ENCODE assay signal across 12 cellular contexts in genomic region chr2:96887419-96888081, GRCh38. TPM values are rescaled to one million over a fixed set of nuclear protein-coding genes. Genes with fewer than 3 reads are reported as not detected.
DNase-seq lines count a peak whose midpoint lies in the region; ATAC-seq and TF ChIP-seq lines count a peak whose summit lies in the region.
"Had no signal": no experiment of that assay in that cellular context is flagged by ENCODE, and none has a peak within 500 bp of the region (broad histone marks: within the 10 kb centered on the region; RNA-seq: fewer than 3 reads in every experiment).

No MANE protein-coding gene starts in this region.

- CTCF ChIA-PET in IMR-90 (lab: Yijun Ruan, JAX): interaction anchor here (0.6 to 1.5 kb wide), 2 partner anchors 30 to 1485 kb away, joined by 3 to 4 read pairs; partner anchors contain the start of gene ANKRD39

- dilution Hi-C loops in IMR-90 (cut with HindIII; ENCODE audit: low sequenced_read_pairs, unreplicated experiment): no loop called here

- peaks cover 3% of the 10 kb centered on the region; the same call in 1 of the 2 replicates for H3K27me3 ChIP-seq in IMR-90 (ENCODE audit: control insufficient read depth, insufficient read depth, low read length)
- peaks cover 13 to 14% of the 10 kb centered on the region in 2 experiments for H3K27me3 ChIP-seq in mesenchymal stem cell (ENCODE audit: control insufficient read depth in 1 of 2, insufficient read depth in 1 of 2, low read length in 2 of 2)
- no peaks in the 10 kb centered on the region for H3K27me3 ChIP-seq in stomach
- H3K27me3 ChIP-seq: right lobe of liver had no signal

- no peaks in the 10 kb centered on the region for H4K20me1 ChIP-seq in IMR-90 (ENCODE audit: insufficient read depth, low read length)

- H4K91ac ChIP-seq in IMR-90 (ENCODE audit: insufficient read depth, low read depth, low read length): no peak overlapping the region
- peak overlapping the region; percentile 57 for H4K91ac ChIP-seq in mesenchymal stem cell (ENCODE audit: low read length)

- DNase-seq in IMR-90 (no peak), mesenchymal stem cell (no peak), stomach (no peak), NCI-H524 treated with DMSO at 0.1 percent for 48 hours (lab: John Stamatoyannopoulos, UW) (no peak), NCI-H2196 (lab: John Stamatoyannopoulos, UW; ENCODE audit: unreplicated experiment) (no peak)
- DNase-seq in stimulated activated naive CD8-positive, alpha-beta T cell treated with anti-CD3 and anti-CD28 coated beads, Interleukin-15, Interleukin-2, amounts not matched to agents 100 U/mL and 50 U/mL, for 24 hours: no peak
- DNase-seq: activated T-cell treated with anti-CD3 and anti-CD28 coated beads, Interleukin-2, amount 50 U/mL, for 4 hours; HCEC 1CT; NCI-H1048; right lobe of liver had no signal

- H3K23ac ChIP-seq in IMR-90 (ENCODE audit: low read depth, low read length) (no peak overlapping the region), mesenchymal stem cell (ENCODE audit: low read length in 2 of 2) (no peak overlapping the region)

- H3K4ac ChIP-seq in IMR-90 (ENCODE audit: low read depth, low read length): no peak overlapping the region
- H3K4ac ChIP-seq in mesenchymal stem cell (ENCODE audit: low read depth in 1 of 2, low read length in 2 of 2): no peak overlapping the region

- no TSS peak for BruUV-seq in IMR-90 (replicated peaks; lab: Mats Ljungman, UMichigan)

- H3K4me2 ChIP-seq in IMR-90 (ENCODE audit: low read depth, low read length) (no peak overlapping the region), mesenchymal stem cell (ENCODE audit: low read length, poor library complexity, severe bottlenecking) (no peak overlapping the region)

- H2AK5ac ChIP-seq in IMR-90 (ENCODE audit: low read depth, low read length) (no peak overlapping the region), mesenchymal stem cell (ENCODE audit: low read length, severe bottlenecking) (no peak overlapping the region)

- no peaks in the 10 kb centered on the region for H3K79me1 ChIP-seq in IMR-90 (ENCODE audit: low read depth in 1 of 2, low read length in 2 of 2)
- H3K79me1 ChIP-seq in mesenchymal stem cell (replicated peaks; ENCODE audit: low read length, poor library complexity, severe bottlenecking): no peaks in the 10 kb centered on the region

- H3K9me1 ChIP-seq in IMR-90 (ENCODE audit: insufficient read depth, low read length): peaks cover 13% of the 10 kb centered on the region

- TF ChIP-seq POLR2A in IMR-90 (IDR thresholded peaks at IDR 0.05; ENCODE audit: low read depth, low read length): no peak
- no peak for TF ChIP-seq POLR2A in stomach (IDR thresholded peaks at IDR 0.05)

- in situ Hi-C loops in IMR-90 (cut with MboI; ENCODE audit: low sequenced_read_pairs): no loop called here

- H4K5ac ChIP-seq in IMR-90 (ENCODE audit: low read depth, low read length): no peak overlapping the region; the same call in 1 of the 2 replicates

- no peak for TF ChIP-seq CTCF in IMR-90 (conservative IDR thresholded peaks at IDR 0.05; ENCODE audit: low read depth, low read length)
- TF ChIP-seq CTCF in stomach (IDR thresholded peaks at IDR 0.05): no peak

- TF ChIP-seq EP300 in stomach (IDR thresholded peaks at IDR 0.05): no peak

- H3K9me3 ChIP-seq in IMR-90 (ENCODE audit: control insufficient read depth, insufficient read depth, low read length): no peaks in the 10 kb centered on the region
- no peaks in the 10 kb centered on the region for H3K9me3 ChIP-seq in mesenchymal stem cell (ENCODE audit: control insufficient read depth, low read length)
- no peaks in the 10 kb centered on the region for H3K9me3 ChIP-seq in stomach
- H3K9me3 ChIP-seq: right lobe of liver had no signal

- H3K4me3 ChIP-seq in IMR-90 (ENCODE audit: insufficient read depth, low read depth, low read length): no peak overlapping the region
- H3K4me3 ChIP-seq in mesenchymal stem cell (ENCODE audit: insufficient read depth in 1 of 2, low read depth in 1 of 2, low read length in 2 of 2): no peak overlapping the region
- H3K4me3 ChIP-seq in stomach: no peak overlapping the region
- H3K4me3 ChIP-seq: right lobe of liver had no signal

- H2AK9ac ChIP-seq in IMR-90 (replicated peaks; ENCODE audit: low read depth, low read length, poor library complexity): no peak overlapping the region

- H4K8ac ChIP-seq in IMR-90 (ENCODE audit: low read depth in 2 of 2, low read length in 2 of 2) (peak overlapping the region in 1 of 2 experiments; percentile 25; a peak in 2 of 4 replicates), mesenchymal stem cell (ENCODE audit: low read length) (peak overlapping the region; percentile 64)

- 51% methylated on average over 10 of the region's 19 CpGs; no CpG with 5 or more reads in 1 of the 2 experiments for WGBS in IMR-90 (ENCODE audit: extremely low coverage in 2 of 2, insufficient read length in 1 of 2), 2 experiments
- 68% methylated on average over 18 of the region's 19 CpGs for WGBS in mesenchymal stem cell
- WGBS in stomach, 5 donors: 43 to 65% (median 56%) methylated on average over 19 of the region's 19 CpGs

- peak overlapping the region; percentile 64 for H2AFZ ChIP-seq in IMR-90 (replicated peaks; ENCODE audit: low read length, poor library complexity)
- H2AFZ ChIP-seq in mesenchymal stem cell (ENCODE audit: low read depth, low read length): no peak overlapping the region

- H2BK120ac ChIP-seq in IMR-90 (ENCODE audit: low read depth, low read length) (no peak overlapping the region), mesenchymal stem cell (ENCODE audit: low read depth, low read length) (no peak overlapping the region)

- no peak for TF ChIP-seq RAD21 in IMR-90 (IDR thresholded peaks at IDR 0.05; ENCODE audit: low read length)

- H3K9ac ChIP-seq in IMR-90 (ENCODE audit: low read depth, low read length): no peak overlapping the region
- peak overlapping the region; percentile 46 for H3K9ac ChIP-seq in mesenchymal stem cell (ENCODE audit: low read length)

- ATAC-seq in IMR-90 (ENCODE audit: low read depth) (no peak), HG03097 (IDR thresholded peaks at IDR 0.05; ENCODE audit: low FRiP score, unreplicated experiment) (no peak)
- ATAC-seq in stimulated activated naive CD8-positive, alpha-beta T cell treated with anti-CD3 and anti-CD28 coated beads, Interleukin-15, Interleukin-2, amounts not matched to agents 100 U/mL and 50 U/mL, for 24 hours: no peak
- ATAC-seq: activated T-cell treated with anti-CD3 and anti-CD28 coated beads, Interleukin-2, amount 50 U/mL, for 4 hours had no signal

- no peak overlapping the region; the same call in 1 of the 2 replicates for H3K14ac ChIP-seq in IMR-90 (replicated peaks; ENCODE audit: low read depth, low read length)
- H3K14ac ChIP-seq in mesenchymal stem cell (ENCODE audit: low read length in 2 of 2): no peak overlapping the region

- intact Hi-C loops in IMR-90 (cut with micrococcal nuclease) (no loop called here), stomach (cut with DNase I; ENCODE audit: low total_unique reads) (no loop called here)

- H3K56ac ChIP-seq in IMR-90 (ENCODE audit: extremely low read depth, insufficient read depth, low read length): no peak overlapping the region

- H3K27ac ChIP-seq in IMR-90 (ENCODE audit: insufficient read depth, low read length) (no peak overlapping the region), cingulate gyrus (ENCODE audit: low read depth, low read length) (peak overlapping the region; percentile 92), mesenchymal stem cell (ENCODE audit: low read length, poor library complexity, severe bottlenecking) (no peak overlapping the region), stomach (peak overlapping the region in 4 of 5 donors; percentile 56 to 79 (median 62))
- H3K27ac ChIP-seq: right lobe of liver had no signal

- H3K4me1 ChIP-seq in IMR-90 (ENCODE audit: control insufficient read depth, insufficient read depth, low read length): peaks cover 14% of the 10 kb centered on the region
- peaks cover 13% of the 10 kb centered on the region for H3K4me1 ChIP-seq in mesenchymal stem cell (ENCODE audit: control insufficient read depth, insufficient read depth, low read depth, low read length)
- peaks cover 36 to 63% (median 42%) of the 10 kb centered on the region in 4 donors for H3K4me1 ChIP-seq in stomach
- H3K4me1 ChIP-seq: right lobe of liver had no signal

- H2BK12ac ChIP-seq in mesenchymal stem cell (ENCODE audit: low read length in 2 of 2): no peak overlapping the region

- POLR2A ChIA-PET in IMR-90 (lab: Charles Lee; ENCODE audit: unreplicated experiment): interaction anchor here (0.6 kb wide), 1 partner anchor 49 kb away, joined by 6 read pairs; no protein-coding TSS in a partner anchor

- H2BK20ac ChIP-seq in IMR-90 (ENCODE audit: low read depth, low read length): no peak overlapping the region

- H3K36me3 ChIP-seq in IMR-90 (ENCODE audit: control insufficient read depth, insufficient read depth, low read length) (no peaks in the 10 kb centered on the region), mesenchymal stem cell (ENCODE audit: control insufficient read depth in 1 of 2, insufficient read depth in 2 of 2, low read depth in 1 of 2, low read length in 2 of 2) (no peaks in the 10 kb centered on the region), stomach (no peaks in the 10 kb centered on the region)
- H3K36me3 ChIP-seq: right lobe of liver had no signal

- H2BK5ac ChIP-seq in IMR-90 (ENCODE audit: low read depth, low read length, poor library complexity, severe bottlenecking): no peak overlapping the region
- H2BK5ac ChIP-seq in mesenchymal stem cell (ENCODE audit: low read depth, low read length, poor library complexity, severe bottlenecking): no peak overlapping the region

- H3K18ac ChIP-seq in IMR-90 (ENCODE audit: low read depth, low read length) (no peak overlapping the region), mesenchymal stem cell (ENCODE audit: low read depth in 1 of 2, low read length in 2 of 2) (peak overlapping the region in 1 of 2 experiments; percentile 22)

- no peak overlapping the region for H2BK15ac ChIP-seq in IMR-90 (ENCODE audit: low read depth, low read length)
- H2BK15ac ChIP-seq in mesenchymal stem cell (ENCODE audit: low read depth, poor library complexity, severe bottlenecking): peak overlapping the region; percentile 84

RNA-seq across cellular contexts. Expression of gene SEMA4C, which starts 17.7 kb away (rescaled TPM):
- total RNA-seq in IMR-90 (2012; rRNA removed): 13.3 and 15.8 TPM in 2 replicates
- 24.3 and 25.5 TPM in 2 replicates for polyA plus RNA-seq in IMR-90 (2012; rRNA removed)
- 15.1 and 22.2 TPM in 2 replicates for polyA plus RNA-seq in IMR-90 (2012; cell fraction: cytosol; rRNA removed)
- polyA plus RNA-seq in IMR-90 (2012; cell fraction: nucleus; rRNA removed; ENCODE audit: low replicate concordance): 38.1 and 86.4 TPM in 2 replicates
- polyA plus RNA-seq in mesenchymal stem cell (2013, experiment 1 of 2): 20.2 TPM
- 20.7 TPM for polyA plus RNA-seq in mesenchymal stem cell (2013, experiment 2 of 2)
- total RNA-seq in stomach: 10 to 100 TPM; 10.7 to 78.8 (median 24.4) TPM
- 10 to 100 TPM in 1 of 3 donors, 1 to 10 TPM in 2; 5.7 to 15.8 (median 8.0) TPM for polyA plus RNA-seq in stomach

RNA-seq across cellular contexts. Expression of gene ANKRD39, which starts 29.7 kb away (rescaled TPM):
- total RNA-seq in IMR-90 (2012; rRNA removed) (12.5 and 13.6 TPM in 2 replicates), stomach (10 to 100 TPM in 3 of 5 donors, 1 to 10 TPM in 2; 2.8 to 32.1 (median 11.3) TPM)
- polyA plus RNA-seq in IMR-90 (2012; rRNA removed) (15.9 and 17.0 TPM in 2 replicates), stomach (10 to 100 TPM; 11.5 to 18.0 (median 14.1) TPM)
- polyA plus RNA-seq in IMR-90 (2012; cell fraction: cytosol; rRNA removed): 13.1 and 24.9 TPM in 2 replicates
- polyA plus RNA-seq in IMR-90 (2012; cell fraction: nucleus; rRNA removed; ENCODE audit: low replicate concordance): 13.0 and 25.7 TPM in 2 replicates
- polyA plus RNA-seq in mesenchymal stem cell (2013, experiment 1 of 2): 11.8 TPM
- 10.8 TPM for polyA plus RNA-seq in mesenchymal stem cell (2013, experiment 2 of 2)

RNA-seq across cellular contexts. Expression of gene ANKRD23, which starts 43.7 kb away (rescaled TPM):
- total RNA-seq in IMR-90 (2012; rRNA removed) (0.54 and 0.83 TPM in 2 replicates), stomach (1 to 10 TPM in 4 of 5 donors, not detected in 1; 1.3 to 3.6 (median 2.0) TPM)
- polyA plus RNA-seq in IMR-90 (2012; rRNA removed) (1.5 and 1.6 TPM in 2 replicates), stomach (1 to 10 TPM in 2 of 3 donors, under 1 TPM in 1; 1.00 to 2.9 (median 2.4) TPM)
- 0.19 and 0.77 TPM in 2 replicates for polyA plus RNA-seq in IMR-90 (2012; cell fraction: cytosol; rRNA removed)
- 9.2 and 17.0 TPM in 2 replicates for polyA plus RNA-seq in IMR-90 (2012; cell fraction: nucleus; rRNA removed; ENCODE audit: low replicate concordance)
- polyA plus RNA-seq in mesenchymal stem cell (2013, experiment 1 of 2): 0.81 TPM
- 0.89 TPM for polyA plus RNA-seq in mesenchymal stem cell (2013, experiment 2 of 2)

Comparison
In these comparisons a context has a peak if more than half of its experiments do, and no peak if none do; other contexts are left out.
1. H3K27ac ChIP-seq: peak in cingulate gyrus (single experiment) and stomach (4 of 5); none in IMR-90 (single experiment) and mesenchymal stem cell (single experiment).